17 cellular contexts compared by ENCODE assay signal in the genomic region with DNA sequence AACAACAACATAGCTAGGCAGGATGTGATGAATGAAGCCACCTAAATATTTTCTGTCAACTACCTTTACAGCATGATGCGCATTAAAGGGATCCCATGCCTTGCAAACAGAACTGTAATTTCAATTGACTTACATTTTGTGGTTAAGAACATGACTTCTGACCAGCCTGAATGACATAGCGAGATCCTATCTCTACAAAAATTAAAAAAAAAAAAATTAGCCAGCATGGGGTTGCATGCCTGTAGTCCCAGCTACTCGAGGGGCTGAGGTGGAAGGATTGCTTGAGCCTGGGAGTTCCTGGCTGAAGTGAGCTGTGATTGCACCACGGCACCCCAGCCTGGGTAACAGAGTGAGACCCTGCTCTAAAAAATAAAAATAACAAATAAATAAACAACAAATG.
DNase-seq lines count a peak whose midpoint lies in the region; ATAC-seq and TF ChIP-seq lines count a peak whose summit lies in the region.
"Had no signal": no experiment of that assay in that cellular context is flagged by ENCODE, and none has a peak within 500 bp of the region (broad histone marks: within the 10 kb centered on the region; RNA-seq: fewer than 3 reads in every experiment).

No MANE protein-coding gene starts in this region.

- no peaks in the 10 kb centered on the region for H3K36me3 Mint-ChIP-seq in T-helper 2 cell treated with Interferon-gamma antibody and Interleukin-4, amounts not matched to agents 5 μg/mL and 100 μg/mL, for 36 hours (ENCODE audit: low read depth)

- DNase-seq in mammary epithelial cell = no peak
- DNase-seq in breast epithelium (ENCODE audit: low spot score in 2 of 2) = no peak
- DNase-seq in adipocyte (ENCODE audit: low read depth) = peak; percentile 22
- DNase-seq in NCI-H1436 (lab: John Stamatoyannopoulos, UW) = no peak
- no peak for DNase-seq in left lung
- no peak for DNase-seq in T-helper 2 cell treated with Interferon-gamma antibody and Interleukin-4, amounts not matched to agents 5 μg/mL and 100 μg/mL, for 36 hours (ENCODE audit: low spot score)
- no peak for DNase-seq in NCI-H524 treated with DMSO at 0.1 percent for 48 hours (lab: John Stamatoyannopoulos, UW)
- DNase-seq: AML-193; Calu3; CD4-positive, alpha-beta T cell; DMS53; DND-41 had no signal

- no peak overlapping the region for H3K4me2 ChIP-seq in mammary epithelial cell (ENCODE audit: insufficient read depth, low read depth, low read length)
- H3K4me2 ChIP-seq: A549 had no signal

- no peaks in the 10 kb centered on the region for H3K27me3 Mint-ChIP-seq in T-helper 2 cell treated with Interferon-gamma antibody and Interleukin-4, amounts not matched to agents 5 μg/mL and 100 μg/mL, for 36 hours (ENCODE audit: low read depth)
- H3K27me3 Mint-ChIP-seq: CD4-positive, alpha-beta T cell had no signal

- dilution Hi-C loops in mammary epithelial cell (cut with HindIII; ENCODE audit: low sequenced_read_pairs) = no loop called here

- BruUV-seq in mammary epithelial cell (replicated peaks; lab: Mats Ljungman, UMichigan) = no TSS peak

- H4K20me1 ChIP-seq in mammary epithelial cell (ENCODE audit: insufficient read depth, low read length) = no peaks in the 10 kb centered on the region

- TF ChIP-seq POLR2A in breast epithelium (IDR thresholded peaks at IDR 0.05) = no peak

- in situ Hi-C loops in mammary epithelial cell (cut with MboI; ENCODE audit: low sequenced_read_pairs in 2 of 2) = no loop called here

- no peak overlapping the region for H3K27ac Mint-ChIP-seq in T-helper 2 cell treated with Interferon-gamma antibody and Interleukin-4, amounts not matched to agents 5 μg/mL and 100 μg/mL, for 36 hours
- H3K27ac Mint-ChIP-seq: CD4-positive, alpha-beta T cell had no signal

- H3K4me1 ChIP-seq in mammary epithelial cell (ENCODE audit: insufficient read depth, low read length) (no peaks in the 10 kb centered on the region), breast epithelium (no peaks in the 10 kb centered on the region), adipocyte (ENCODE audit: control insufficient read depth, insufficient read depth, low read length) (no peaks in the 10 kb centered on the region), left lung (no peaks in the 10 kb centered on the region)
- H3K4me1 ChIP-seq: A549, HAP-1 had no signal

- H3K4me1 Mint-ChIP-seq in T-helper 2 cell treated with Interferon-gamma antibody and Interleukin-4, amounts not matched to agents 5 μg/mL and 100 μg/mL, for 36 hours (ENCODE audit: low read depth) = no peaks in the 10 kb centered on the region

- H3K27me3 ChIP-seq in mammary epithelial cell (ENCODE audit: insufficient read depth, low read length) = no peaks in the 10 kb centered on the region
- no peaks in the 10 kb centered on the region for H3K27me3 ChIP-seq in breast epithelium
- H3K27me3 ChIP-seq in adipocyte (replicated peaks; ENCODE audit: control insufficient read depth, insufficient read depth, low read length) = no peaks in the 10 kb centered on the region
- no peaks in the 10 kb centered on the region for H3K27me3 ChIP-seq in left lung

- H3K4me3 Mint-ChIP-seq in T-helper 2 cell treated with Interferon-gamma antibody and Interleukin-4, amounts not matched to agents 5 μg/mL and 100 μg/mL, for 36 hours = no peak overlapping the region
- H3K4me3 Mint-ChIP-seq: CD4-positive, alpha-beta T cell had no signal

- H3K36me3 ChIP-seq in mammary epithelial cell (ENCODE audit: insufficient read depth, low read length) (no peaks in the 10 kb centered on the region), breast epithelium (no peaks in the 10 kb centered on the region), adipocyte (ENCODE audit: control insufficient read depth, insufficient read depth, low read length, severe bottlenecking) (no peaks in the 10 kb centered on the region), left lung (no peaks in the 10 kb centered on the region)
- H3K36me3 ChIP-seq: HAP-1 had no signal

- intact Hi-C loops in mammary epithelial cell (cut with micrococcal nuclease) (no loop called here), breast epithelium (cut with DNase I; ENCODE audit: low total_unique reads) (no loop called here), left lung (cut with DNase I) (no loop called here)

- CTCF ChIA-PET in mammary epithelial cell (lab: Charles Lee; ENCODE audit: low non-redundant PET) = no interaction called here

- H2AFZ ChIP-seq in mammary epithelial cell (ENCODE audit: low read depth, low read length) = peak overlapping the region; percentile 13

- H3K4me3 ChIP-seq in mammary epithelial cell (replicated peaks in 1 of 3; ENCODE audit: insufficient read depth in 1 of 3, low read depth in 2 of 3, low read length in 3 of 3) (no peak overlapping the region), breast epithelium (no peak overlapping the region), adipocyte (ENCODE audit: low read length) (no peak overlapping the region), left lung (no peak overlapping the region)
- H3K4me3 ChIP-seq: A549, HAP-1 had no signal

- peak; percentile 53; the same call in 2 of the 3 replicates for ATAC-seq in SK-N-SH treated with all-trans-retinoic acid at 6 μM for 48 hours
- no peak for ATAC-seq in left lung
- ATAC-seq: A549 had no signal

- no peaks in the 10 kb centered on the region for H3K79me2 ChIP-seq in mammary epithelial cell (ENCODE audit: insufficient read depth, low read length)

- TF ChIP-seq CTCF in mammary epithelial cell (conservative IDR thresholded peaks at IDR 0.05 in 1 of 2, IDR thresholded peaks at IDR 0.05 in 1 of 2; ENCODE audit: extremely low read depth in 1 of 2, insufficient read depth in 1 of 2, low read depth in 1 of 2, low read length in 2 of 2) = no peak
- TF ChIP-seq CTCF in breast epithelium (IDR thresholded peaks at IDR 0.05) = no peak
- no peak for TF ChIP-seq CTCF in left lung (IDR thresholded peaks at IDR 0.05)

- no peak overlapping the region for H3K27ac ChIP-seq in mammary epithelial cell (ENCODE audit: insufficient read depth, low read depth, low read length)
- no peak overlapping the region for H3K27ac ChIP-seq in breast epithelium
- no peak overlapping the region for H3K27ac ChIP-seq in left lung
- H3K27ac ChIP-seq: 22Rv1, A549, C4-2B had no signal

- no peaks in the 10 kb centered on the region for H3K9me3 ChIP-seq in mammary epithelial cell (replicated peaks; ENCODE audit: insufficient read depth, low read length)
- H3K9me3 ChIP-seq in breast epithelium = peaks cover 5 to 7% of the 10 kb centered on the region in 2 donors
- H3K9me3 ChIP-seq in adipocyte (ENCODE audit: control insufficient read depth, low read length) = peaks cover 3% of the 10 kb centered on the region
- H3K9me3 ChIP-seq in left lung = peaks cover 0 to 14% of the 10 kb centered on the region in 2 donors
- H3K9me3 ChIP-seq: A549, HAP-1 had no signal

- H3K9ac ChIP-seq in mammary epithelial cell (ENCODE audit: insufficient read depth, low read length) (no peak overlapping the region), adipocyte (ENCODE audit: low read length) (no peak overlapping the region)

- 57% methylated on average over 3 of the region's 4 CpGs for WGBS in mammary epithelial cell (ENCODE audit: low coverage, missing lambda C conversion rate)

- no peaks in the 10 kb centered on the region for H3K9me3 Mint-ChIP-seq in T-helper 2 cell treated with Interferon-gamma antibody and Interleukin-4, amounts not matched to agents 5 μg/mL and 100 μg/mL, for 36 hours
- H3K9me3 Mint-ChIP-seq: CD4-positive, alpha-beta T cell had no signal

TF ChIP-seq in SK-N-SH treated with all-trans-retinoic acid at 6 μM for 48 hours, 23 proteins besides CTCF, POLR2A, EP300 and RAD21:
- no peak for TF ChIP-seq PPARA (CRISPR knock-in tag; IDR thresholded peaks at IDR 0.05; ENCODE audit: borderline replicate concordance)
- TF ChIP-seq, protein P1, sequence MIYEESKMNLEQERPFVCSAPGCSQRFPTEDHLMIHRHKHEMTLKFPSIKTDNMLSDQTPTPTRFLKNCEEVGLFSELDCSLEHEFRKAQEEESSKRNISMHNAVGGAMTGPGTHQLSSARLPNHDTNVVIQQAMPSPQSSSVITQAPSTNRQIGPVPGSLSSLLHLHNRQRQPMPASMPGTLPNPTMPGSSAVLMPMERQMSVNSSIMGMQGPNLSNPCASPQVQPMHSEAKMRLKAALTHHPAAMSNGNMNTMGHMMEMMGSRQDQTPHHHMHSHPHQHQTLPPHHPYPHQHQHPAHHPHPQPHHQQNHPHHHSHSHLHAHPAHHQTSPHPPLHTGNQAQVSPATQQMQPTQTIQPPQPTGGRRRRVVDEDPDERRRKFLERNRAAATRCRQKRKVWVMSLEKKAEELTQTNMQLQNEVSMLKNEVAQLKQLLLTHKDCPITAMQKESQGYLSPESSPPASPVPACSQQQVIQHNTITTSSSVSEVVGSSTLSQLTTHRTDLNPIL (CRISPR knock-in tag; IDR thresholded peaks at IDR 0.05; ENCODE audit: low read depth) = no peak
- no peak for TF ChIP-seq GLIS3 (CRISPR knock-in tag; IDR thresholded peaks at IDR 0.05)
- no peak for TF ChIP-seq ZNF565 (CRISPR knock-in tag; conservative IDR thresholded peaks at IDR 0.05; ENCODE audit: low read depth)
- no peak for TF ChIP-seq TOX (CRISPR knock-in tag; IDR thresholded peaks at IDR 0.05; ENCODE audit: borderline replicate concordance)
- no peak for TF ChIP-seq ZC3H10 (CRISPR knock-in tag; IDR thresholded peaks at IDR 0.05)
- TF ChIP-seq ESRRG (CRISPR knock-in tag; IDR thresholded peaks at IDR 0.05) = no peak
- no peak for TF ChIP-seq ARNTL (CRISPR knock-in tag; IDR thresholded peaks at IDR 0.05; ENCODE audit: borderline replicate concordance, low read depth)
- TF ChIP-seq, protein P2, sequence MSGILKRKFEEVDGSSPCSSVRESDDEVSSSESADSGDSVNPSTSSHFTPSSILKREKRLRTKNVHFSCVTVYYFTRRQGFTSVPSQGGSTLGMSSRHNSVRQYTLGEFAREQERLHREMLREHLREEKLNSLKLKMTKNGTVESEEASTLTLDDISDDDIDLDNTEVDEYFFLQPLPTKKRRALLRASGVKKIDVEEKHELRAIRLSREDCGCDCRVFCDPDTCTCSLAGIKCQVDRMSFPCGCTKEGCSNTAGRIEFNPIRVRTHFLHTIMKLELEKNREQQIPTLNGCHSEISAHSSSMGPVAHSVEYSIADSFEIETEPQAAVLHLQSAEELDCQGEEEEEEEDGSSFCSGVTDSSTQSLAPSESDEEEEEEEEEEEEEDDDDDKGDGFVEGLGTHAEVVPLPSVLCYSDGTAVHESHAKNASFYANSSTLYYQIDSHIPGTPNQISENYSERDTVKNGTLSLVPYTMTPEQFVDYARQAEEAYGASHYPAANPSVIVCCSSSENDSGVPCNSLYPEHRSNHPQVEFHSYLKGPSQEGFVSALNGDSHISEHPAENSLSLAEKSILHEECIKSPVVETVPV (CRISPR knock-in tag; IDR thresholded peaks at IDR 0.05) = no peak
